Comparison of ENCODE assay signal across 9 cellular contexts in the genomic region with DNA sequence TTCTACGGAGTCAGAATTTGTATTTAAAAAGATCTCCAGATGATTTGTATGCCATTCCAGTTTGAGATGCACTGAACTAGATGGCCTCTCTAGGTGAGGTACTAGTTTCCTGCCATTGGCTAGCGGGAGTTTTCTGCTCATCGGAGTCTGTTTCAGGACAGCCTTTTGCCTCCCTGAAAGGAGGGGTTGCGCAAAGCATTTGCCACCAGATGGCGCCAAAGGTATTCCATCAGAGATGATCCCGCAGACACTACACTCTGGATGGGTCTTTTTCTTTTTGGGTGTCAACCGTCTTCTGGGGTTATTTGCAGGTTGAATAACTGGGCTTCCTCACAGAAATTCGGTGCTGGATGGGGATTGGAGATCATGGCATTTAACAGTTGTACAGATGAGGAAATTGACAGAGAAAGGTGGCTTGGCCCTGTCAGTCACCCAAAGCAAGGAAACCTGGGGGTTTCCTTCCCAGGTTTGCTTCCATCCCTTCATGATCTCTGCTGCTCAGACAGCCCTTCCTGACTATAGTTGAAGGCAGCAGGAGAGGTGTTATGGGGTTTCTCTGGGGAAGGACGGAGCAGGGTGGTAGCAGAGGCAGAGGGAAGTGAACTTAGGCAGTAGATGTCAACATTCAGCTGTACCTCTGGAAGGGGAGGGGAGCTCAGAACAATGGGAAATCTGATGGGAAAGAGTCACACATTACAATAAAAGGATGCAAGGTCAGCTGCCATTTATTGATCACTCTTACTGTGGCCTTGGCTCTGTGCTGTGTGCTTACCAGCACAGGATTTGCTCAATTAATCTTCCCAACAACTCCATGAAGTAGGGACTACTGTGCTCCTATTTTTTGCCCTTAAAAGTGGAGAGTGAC.
DNase-seq lines count a peak whose midpoint lies in the region; ATAC-seq and TF ChIP-seq lines count a peak whose summit lies in the region.
"Had no signal": no experiment of that assay in that cellular context is flagged by ENCODE, and none has a peak within 500 bp of the region (broad histone marks: within the 10 kb centered on the region; RNA-seq: fewer than 3 reads in every experiment).

No MANE protein-coding gene starts in this region.

- no peaks in the 10 kb centered on the region for H3K9me3 ChIP-seq in CD4-positive, alpha-beta T cell (ENCODE audit: control insufficient read depth, low read length)

- no peaks in the 10 kb centered on the region for H3K9me3 Mint-ChIP-seq in CD4-positive, alpha-beta T cell
- H3K9me3 Mint-ChIP-seq in activated CD4-positive, alpha-beta memory T cell treated with anti-CD3 and anti-CD28 coated beads, Interleukin-2, amount 10 ng/mL, durations not matched to agents 7 days and 5 days: no peaks in the 10 kb centered on the region
- H3K9me3 Mint-ChIP-seq in effector memory CD8-positive, alpha-beta T cell: no peaks in the 10 kb centered on the region

- no peak overlapping the region for H3K4me3 Mint-ChIP-seq in CD4-positive, alpha-beta T cell
- H3K4me3 Mint-ChIP-seq in activated CD4-positive, alpha-beta memory T cell treated with anti-CD3 and anti-CD28 coated beads, Interleukin-2, amount 10 ng/mL, durations not matched to agents 7 days and 5 days: no peak overlapping the region
- peak overlapping the region in 1 of 2 donors; percentile 5 for H3K4me3 Mint-ChIP-seq in effector memory CD8-positive, alpha-beta T cell
- H3K4me3 Mint-ChIP-seq: activated naive CD8-positive, alpha-beta T cell had no signal

- no peak overlapping the region for H3K27ac Mint-ChIP-seq in CD4-positive, alpha-beta T cell
- H3K27ac Mint-ChIP-seq in activated CD4-positive, alpha-beta memory T cell treated with anti-CD3 and anti-CD28 coated beads, Interleukin-2, amount 10 ng/mL, durations not matched to agents 7 days and 5 days: no peak overlapping the region
- H3K27ac Mint-ChIP-seq in effector memory CD8-positive, alpha-beta T cell: no peak overlapping the region
- H3K27ac Mint-ChIP-seq: activated naive CD8-positive, alpha-beta T cell had no signal

- H3K4me1 Mint-ChIP-seq in CD4-positive, alpha-beta T cell (ENCODE audit: low read depth): no peaks in the 10 kb centered on the region
- no peaks in the 10 kb centered on the region for H3K4me1 Mint-ChIP-seq in activated CD4-positive, alpha-beta memory T cell treated with anti-CD3 and anti-CD28 coated beads, Interleukin-2, amount 10 ng/mL, durations not matched to agents 7 days and 5 days
- H3K4me1 Mint-ChIP-seq in effector memory CD8-positive, alpha-beta T cell (ENCODE audit: low read depth in 2 of 2): peaks cover 7 to 8% of the 10 kb centered on the region in 2 donors

- no peaks in the 10 kb centered on the region for H3K27me3 ChIP-seq in CD4-positive, alpha-beta T cell (ENCODE audit: control insufficient read depth, insufficient read depth, low read length)

- H3K27me3 Mint-ChIP-seq in CD4-positive, alpha-beta T cell: no peaks in the 10 kb centered on the region
- no peaks in the 10 kb centered on the region for H3K27me3 Mint-ChIP-seq in activated CD4-positive, alpha-beta memory T cell treated with anti-CD3 and anti-CD28 coated beads, Interleukin-2, amount 10 ng/mL, durations not matched to agents 7 days and 5 days
- peaks cover 0 to 12% of the 10 kb centered on the region in 2 donors for H3K27me3 Mint-ChIP-seq in effector memory CD8-positive, alpha-beta T cell
- H3K27me3 Mint-ChIP-seq: activated naive CD8-positive, alpha-beta T cell had no signal

- H3K27ac ChIP-seq in CD4-positive, alpha-beta T cell (ENCODE audit: low read depth, low read length): no peak overlapping the region

- no peaks in the 10 kb centered on the region for H3K36me3 Mint-ChIP-seq in CD4-positive, alpha-beta T cell (ENCODE audit: low read depth)
- H3K36me3 Mint-ChIP-seq in activated CD4-positive, alpha-beta memory T cell treated with anti-CD3 and anti-CD28 coated beads, Interleukin-2, amount 10 ng/mL, durations not matched to agents 7 days and 5 days (ENCODE audit: low read depth): no peaks in the 10 kb centered on the region
- no peaks in the 10 kb centered on the region for H3K36me3 Mint-ChIP-seq in effector memory CD8-positive, alpha-beta T cell (ENCODE audit: insufficient read depth)
- H3K36me3 Mint-ChIP-seq: activated naive CD8-positive, alpha-beta T cell had no signal

- ATAC-seq in CD4-positive, alpha-beta T cell (ENCODE audit: poor library complexity): peak; percentile 43
- ATAC-seq in GM19351 (IDR thresholded peaks at IDR 0.05; ENCODE audit: unreplicated experiment) (peak; percentile 91), HG03469 (IDR thresholded peaks at IDR 0.05; ENCODE audit: unreplicated experiment) (peak; percentile 76)
- ATAC-seq in effector memory CD8-positive, alpha-beta T cell (replicated peaks): peak; percentile 76

- CTCF ChIA-PET in CD4-positive, alpha-beta T cell (lab: Charles Lee): no interaction called here
- CTCF ChIA-PET in activated CD4-positive, alpha-beta memory T cell treated with anti-CD3 and anti-CD28 coated beads, Interleukin-2, amount 10 ng/mL, durations not matched to agents 7 days and 5 days (lab: Charles Lee): interaction anchor here (0.6 to 5.0 kb wide), 9 partner anchors 11 to 414 kb away, joined by 3 to 37 read pairs (median 4); a partner anchor contains a TSS

- intact Hi-C loops in CD4-positive, alpha-beta T cell (cut with DNase I, micrococcal nuclease): loop anchor here (1.0 to 10.0 kb wide), 5 partner anchors 151 to 862 kb away; no protein-coding TSS in a partner anchor

- POLR2A ChIA-PET in CD4-positive, alpha-beta T cell (lab: Charles Lee): no interaction called here
- POLR2A ChIA-PET in activated CD4-positive, alpha-beta memory T cell treated with anti-CD3 and anti-CD28 coated beads, Interleukin-2, amount 10 ng/mL, durations not matched to agents 7 days and 5 days (lab: Charles Lee): no interaction called here

- peak; percentile 91 for TF ChIP-seq CTCF in CD4-positive, alpha-beta T cell (IDR thresholded peaks at IDR 0.05)

- peak; percentile 50 to 72 (median 60) for DNase-seq in CD4-positive, alpha-beta T cell
- DNase-seq in NCI-H748 treated with DMSO at 0.1 percent for 48 hours (lab: John Stamatoyannopoulos, UW) (peak; percentile 4), midbrain (lab: John Stamatoyannopoulos, UW) (peak; percentile 83)
- DNase-seq in activated CD4-positive, alpha-beta memory T cell treated with anti-CD3 and anti-CD28 coated beads, Interleukin-2, amount 10 ng/mL, durations not matched to agents 7 days and 5 days: peak; percentile 79
- peak; percentile 68 to 74 (median 72) for DNase-seq in effector memory CD8-positive, alpha-beta T cell
- peak; percentile 73 for DNase-seq in stimulated activated CD8-positive, alpha-beta memory T cell treated with anti-CD3 and anti-CD28 coated beads, Interleukin-4, amount 100 ng/mL, for 24 hours (ENCODE audit: low read depth)

Comparison
In these comparisons a context has a peak if more than half of its experiments do, and no peak if none do; other contexts are left out.
1. DNase-seq: peak in every context shown above with its lines; median percentile 83 in midbrain; 79 in activated CD4-positive, alpha-beta memory T cell treated with anti-CD3 and anti-CD28 coated beads, Interleukin-2, amount 10 ng/mL, durations not matched to agents 7 days and 5 days; 73 in stimulated activated CD8-positive, alpha-beta memory T cell treated with anti-CD3 and anti-CD28 coated beads, Interleukin-4, amount 100 ng/mL, for 24 hours; 72 in effector memory CD8-positive, alpha-beta T cell; 60 in CD4-positive, alpha-beta T cell; 4 in NCI-H748 treated with DMSO at 0.1 percent for 48 hours.